In the genomic region with DNA sequence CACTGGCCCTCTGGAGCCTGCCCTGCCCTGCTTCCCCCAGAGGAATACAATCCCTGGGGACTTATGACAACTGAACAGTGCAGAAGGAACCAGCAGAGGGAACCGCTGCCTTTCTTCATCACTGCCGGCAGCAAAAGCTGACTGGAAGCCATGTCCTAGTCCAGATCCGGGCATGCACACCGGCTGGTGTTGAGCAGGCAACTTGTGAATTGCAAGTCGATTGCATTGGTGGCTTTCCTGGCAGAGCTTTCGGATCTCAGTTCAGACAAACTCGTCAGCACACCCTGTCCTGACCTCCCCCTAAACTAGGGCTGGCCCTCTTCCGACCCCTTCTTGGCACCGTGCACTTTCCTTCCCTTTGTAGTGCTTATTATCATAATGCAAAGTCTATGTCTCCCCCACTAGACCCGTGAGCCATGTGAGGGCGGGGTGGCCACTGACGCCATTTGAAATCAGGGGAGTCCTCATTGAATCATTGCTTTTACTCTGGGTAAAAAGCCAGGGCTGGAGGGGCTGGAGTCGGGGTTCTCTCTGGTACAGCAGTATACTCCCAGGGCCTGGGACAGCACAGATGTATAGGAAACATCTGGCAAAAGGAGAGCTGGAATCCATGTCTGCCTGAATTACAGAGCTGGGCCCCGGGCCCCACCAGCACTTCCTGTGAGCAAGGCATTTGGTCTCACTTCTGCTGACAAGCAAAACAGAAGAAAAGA, we compare ENCODE assay signal across 9 cellular contexts. TPM values are rescaled to one million over a fixed set of nuclear protein-coding genes. Genes with fewer than 3 reads are reported as not detected.
DNase-seq lines count a peak whose midpoint lies in the region; ATAC-seq, FAIRE-seq and TF ChIP-seq lines count a peak whose summit lies in the region.
"Had no signal": no experiment of that assay in that cellular context is flagged by ENCODE, and none has a peak within 500 bp of the region (broad histone marks: within the 10 kb centered on the region; RNA-seq: fewer than 3 reads in every experiment).

No MANE protein-coding gene starts in this region.

- CTCF ChIA-PET in CD8-positive, alpha-beta T cell (lab: Charles Lee) = interaction anchor here (1.0 to 11.6 kb wide), 12 partner anchors 9 to 190 kb away, joined by 3 to 205 read pairs (median 4); a partner anchor contains a TSS
- CTCF ChIA-PET in mammary epithelial cell (lab: Charles Lee; ENCODE audit: low non-redundant PET) = no interaction called here

- H3K79me2 ChIP-seq in mammary epithelial cell (ENCODE audit: insufficient read depth, low read length) = no peaks in the 10 kb centered on the region

- peak; percentile 13 for ATAC-seq in CD8-positive, alpha-beta T cell
- ATAC-seq in GM18870 (IDR thresholded peaks at IDR 0.05; ENCODE audit: unreplicated experiment) (no peak), HG03571 (IDR thresholded peaks at IDR 0.05; ENCODE audit: unreplicated experiment) (no peak)

- H3K36me3 Mint-ChIP-seq in CD8-positive, alpha-beta T cell = peaks cover 19% of the 10 kb centered on the region
- peaks cover 1% of the 10 kb centered on the region for H3K36me3 Mint-ChIP-seq in mesothelial cell of epicardium

- no peak for TF ChIP-seq POLR2A in GM12892 (IDR thresholded peaks at IDR 0.05; ENCODE audit: low read depth, low read length)

- no peaks in the 10 kb centered on the region for H3K9me3 Mint-ChIP-seq in CD8-positive, alpha-beta T cell
- H3K9me3 Mint-ChIP-seq in mesothelial cell of epicardium = no peaks in the 10 kb centered on the region

- POLR2A ChIA-PET in CD8-positive, alpha-beta T cell (lab: Charles Lee) = interaction anchor here (1.0 to 10.2 kb wide), 7 partner anchors 11 to 130 kb away, joined by 3 to 100 read pairs (median 17); a partner anchor contains a TSS

- WGBS in mammary epithelial cell (ENCODE audit: low coverage, missing lambda C conversion rate) = 54% methylated on average over 14 of the region's 14 CpGs

- no peak overlapping the region for H2AFZ ChIP-seq in mammary epithelial cell (ENCODE audit: low read depth, low read length)

- peaks cover 4% of the 10 kb centered on the region for H3K36me3 ChIP-seq in CD8-positive, alpha-beta T cell (ENCODE audit: insufficient read depth, low read length)
- H3K36me3 ChIP-seq in mammary epithelial cell (ENCODE audit: insufficient read depth, low read length) = no peaks in the 10 kb centered on the region

- peaks cover 32% of the 10 kb centered on the region for H3K4me1 ChIP-seq in CD8-positive, alpha-beta T cell (ENCODE audit: insufficient read depth, low read length)
- H3K4me1 ChIP-seq in mammary epithelial cell (ENCODE audit: insufficient read depth, low read length) = peaks cover 19% of the 10 kb centered on the region

- H3K27me3 ChIP-seq in CD8-positive, alpha-beta T cell (ENCODE audit: insufficient read depth, low read length) = no peaks in the 10 kb centered on the region
- no peaks in the 10 kb centered on the region for H3K27me3 ChIP-seq in mammary epithelial cell (ENCODE audit: insufficient read depth, low read length)

- H3K4me2 ChIP-seq in mammary epithelial cell (ENCODE audit: insufficient read depth, low read depth, low read length) = no peak overlapping the region

- peak; percentile 78 for FAIRE-seq in GM12892 (lab: Jason Lieb, UNC)
- FAIRE-seq: TTC549 had no signal

- DNase-seq in CD8-positive, alpha-beta T cell = peak in 3 of 7 experiments; percentile 48 to 78 (median 50)
- no peak for DNase-seq in GM12892 (ENCODE audit: insufficient read length)
- DNase-seq in OCI-M1 (lab: John Stamatoyannopoulos, UW) = peak; percentile 72
- DNase-seq in mammary epithelial cell = peak; percentile 10
- DNase-seq in mesothelial cell of epicardium (ENCODE audit: low spot score in 2 of 2, unreplicated experiment in 2 of 2) = no peak
- DNase-seq in dedifferentiated amniotic fluid mesenchymal stem cell (ENCODE audit: extremely low spot score) = no peak

- no peak overlapping the region for H3K9ac ChIP-seq in mammary epithelial cell (ENCODE audit: insufficient read depth, low read length)

- intact Hi-C loops in CD8-positive, alpha-beta T cell (cut with DNase I, micrococcal nuclease) = loop anchor here (1.0 kb wide), 1 partner anchor 23 kb away; no protein-coding TSS in a partner anchor
- intact Hi-C loops in mammary epithelial cell (cut with micrococcal nuclease) = loop anchor here (1.0 kb wide), 1 partner anchor 23 kb away; no protein-coding TSS in a partner anchor

- peak overlapping the region; percentile 58 for H3K27ac ChIP-seq in CD8-positive, alpha-beta T cell (ENCODE audit: low read depth, low read length)
- no peak overlapping the region for H3K27ac ChIP-seq in mammary epithelial cell (ENCODE audit: insufficient read depth, low read depth, low read length)

- H3K27ac Mint-ChIP-seq in CD8-positive, alpha-beta T cell = peak overlapping the region; percentile 97
- peak overlapping the region; percentile 51 for H3K27ac Mint-ChIP-seq in mesothelial cell of epicardium

- H3K9me3 ChIP-seq in CD8-positive, alpha-beta T cell (ENCODE audit: low read length) = no peaks in the 10 kb centered on the region
- no peaks in the 10 kb centered on the region for H3K9me3 ChIP-seq in mammary epithelial cell (replicated peaks; ENCODE audit: insufficient read depth, low read length)

- peak; percentile 38 for TF ChIP-seq CTCF in CD8-positive, alpha-beta T cell (IDR thresholded peaks at IDR 0.05)
- peak in 1 of 2 donors; percentile 47 for TF ChIP-seq CTCF in mammary epithelial cell (conservative IDR thresholded peaks at IDR 0.05 in 1 of 2, IDR thresholded peaks at IDR 0.05 in 1 of 2; ENCODE audit: extremely low read depth in 1 of 2, insufficient read depth in 1 of 2, low read depth in 1 of 2, low read length in 2 of 2)
- TF ChIP-seq CTCF in mesothelial cell of epicardium (IDR thresholded peaks at IDR 0.05; ENCODE audit: unreplicated experiment) = no peak

- no peaks in the 10 kb centered on the region for H4K20me1 ChIP-seq in mammary epithelial cell (ENCODE audit: insufficient read depth, low read length)

- no TSS peak for BruUV-seq in mammary epithelial cell (replicated peaks; lab: Mats Ljungman, UMichigan)

- peak overlapping the region; percentile 90 for H3K4me3 Mint-ChIP-seq in CD8-positive, alpha-beta T cell
- H3K4me3 Mint-ChIP-seq in mesothelial cell of epicardium = peak overlapping the region; percentile 34

- dilution Hi-C loops in mammary epithelial cell (cut with HindIII; ENCODE audit: low sequenced_read_pairs) = loop anchor here (5.0 kb wide), 4 partner anchors 37 to 102 kb away; a partner anchor contains a TSS

- H3K4me1 Mint-ChIP-seq in CD8-positive, alpha-beta T cell (ENCODE audit: low read depth) = peaks cover 39% of the 10 kb centered on the region
- H3K4me1 Mint-ChIP-seq in mesothelial cell of epicardium = peaks cover 21% of the 10 kb centered on the region

- in situ Hi-C loops in mammary epithelial cell (cut with MboI; ENCODE audit: low sequenced_read_pairs in 2 of 2) = no loop called here

- no peaks in the 10 kb centered on the region for H3K27me3 Mint-ChIP-seq in CD8-positive, alpha-beta T cell (ENCODE audit: low read depth)
- H3K27me3 Mint-ChIP-seq in mesothelial cell of epicardium (ENCODE audit: low read depth) = no peaks in the 10 kb centered on the region

- H3K4me3 ChIP-seq in CD8-positive, alpha-beta T cell (ENCODE audit: low read depth, low read length) = peak overlapping the region; percentile 87
- H3K4me3 ChIP-seq in mammary epithelial cell (replicated peaks in 1 of 3; ENCODE audit: insufficient read depth in 1 of 3, low read depth in 2 of 3, low read length in 3 of 3) = no peak overlapping the region

RNA-seq across cellular contexts. Expression of a gene that starts 1.8 kb away (rescaled TPM):
- total RNA-seq in CD8-positive, alpha-beta T cell = 100 to 1,000 TPM; 432 to 440 TPM
- 23.2 TPM for polyA plus RNA-seq in GM12892 (2012; ENCODE audit: missing spikeins)
- total RNA-seq in mammary epithelial cell = 1 to 10 TPM; 1.3 to 2.3 TPM
- 0.66 TPM for polyA plus RNA-seq in mammary epithelial cell
- polyA minus RNA-seq in mammary epithelial cell = 3.4 TPM
- 52.2 to 64.4 TPM (median 62.8 TPM) in 3 replicates for total RNA-seq in mesothelial cell of epicardium

RNA-seq across cellular contexts. Expression of a gene that starts 10.5 kb away (rescaled TPM):
- total RNA-seq in CD8-positive, alpha-beta T cell = 10 to 100 TPM; 34.4 to 35.3 TPM
- 76.2 TPM for polyA plus RNA-seq in GM12892 (2012; ENCODE audit: missing spikeins)
- 100 to 1,000 TPM in 1 of 2 donors, 10 to 100 TPM in 1; 90.4 to 115 TPM for total RNA-seq in mammary epithelial cell
- 193 TPM for polyA plus RNA-seq in mammary epithelial cell
- polyA minus RNA-seq in mammary epithelial cell = 94.6 TPM
- total RNA-seq in mesothelial cell of epicardium = 76.8 to 82.0 TPM (median 79.3 TPM) in 3 replicates

RNA-seq across cellular contexts. Expression of a gene that starts 19.8 kb away (rescaled TPM):
- not detected for total RNA-seq in CD8-positive, alpha-beta T cell
- polyA plus RNA-seq in GM12892 (2012; ENCODE audit: missing spikeins) = 0.17 TPM
- total RNA-seq in mammary epithelial cell (not detected), mesothelial cell of epicardium (not detected in 3 replicates)
- not detected for polyA plus RNA-seq in mammary epithelial cell
- not detected for polyA minus RNA-seq in mammary epithelial cell

RNA-seq across cellular contexts. Expression of a gene that starts 20.1 kb away (rescaled TPM):
- 1 to 10 TPM; 6.2 to 6.3 TPM for total RNA-seq in CD8-positive, alpha-beta T cell
- 3.7 TPM for polyA plus RNA-seq in GM12892 (2012; ENCODE audit: missing spikeins)
- total RNA-seq in mammary epithelial cell = not detected
- polyA plus RNA-seq in mammary epithelial cell = not detected
- polyA minus RNA-seq in mammary epithelial cell = not detected
- 7.2 to 8.5 TPM (median 7.2 TPM) in 3 replicates for total RNA-seq in mesothelial cell of epicardium

RNA-seq across cellular contexts. Expression of a gene that starts 38.3 kb away (rescaled TPM):
- total RNA-seq in CD8-positive, alpha-beta T cell = under 1 TPM in 1 of 2 experiments, not detected in 1; 0.05 TPM
- polyA plus RNA-seq in GM12892 (2012; ENCODE audit: missing spikeins) = 0.21 TPM
- 10 to 100 TPM; 46.2 to 96.4 TPM for total RNA-seq in mammary epithelial cell
- 36.5 TPM for polyA plus RNA-seq in mammary epithelial cell
- polyA minus RNA-seq in mammary epithelial cell = 122 TPM
- 1.4 to 2.1 TPM (median 2.1 TPM) in 3 replicates for total RNA-seq in mesothelial cell of epicardium

Comparison
In these comparisons a context has a peak if more than half of its experiments do, and no peak if none do; other contexts are left out.
1. DNase-seq: peak in OCI-M1 (single experiment) and mammary epithelial cell (single experiment); none in GM12892 (single experiment), mesothelial cell of epicardium (0 of 2) and dedifferentiated amniotic fluid mesenchymal stem cell (single experiment).
2. RNA of a gene that starts 1.8 kb away (total RNA-seq): 432 to 440 TPM in CD8-positive, alpha-beta T cell and 52.2 to 64.4 TPM in mesothelial cell of epicardium; 1.3 to 2.3 TPM in mammary epithelial cell; every median in the first group is over 10 times any median in the second.